Comparison of ENCODE assay signal across 1 cellular context in the genomic region with DNA sequence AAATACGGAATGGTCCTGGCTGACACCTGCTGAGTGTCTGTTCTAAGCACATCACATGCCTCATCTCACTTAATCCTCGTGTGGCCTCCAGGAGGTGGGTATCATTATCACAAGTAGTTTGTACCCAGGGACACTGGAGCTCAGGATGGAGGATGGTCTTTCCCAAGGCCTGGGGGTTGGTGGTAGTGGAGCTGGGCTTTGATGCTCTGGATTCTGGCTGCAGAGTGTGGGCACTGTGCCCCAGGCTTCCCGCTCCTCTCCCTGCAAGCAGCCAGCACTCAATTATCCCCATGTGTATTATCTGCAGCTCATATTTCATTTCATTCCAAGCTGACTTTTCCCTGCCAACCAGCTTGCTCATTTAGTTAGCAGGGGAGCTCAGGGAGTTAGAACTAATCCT.
TF ChIP-seq lines count a peak whose summit lies in the region.

No MANE protein-coding gene starts in this region.

TF ChIP-seq in GM23338, 12 proteins besides CTCF, POLR2A, EP300 and RAD21 (continued from another document):
- TF ChIP-seq ZNF462 (CRISPR knock-in tag; IDR thresholded peaks at IDR 0.05) = no peak
- no peak for TF ChIP-seq STAT1 (IDR thresholded peaks at IDR 0.05; ENCODE audit: unreplicated experiment)
- no peak for TF ChIP-seq ZNF114 (CRISPR knock-in tag; IDR thresholded peaks at IDR 0.05)
- TF ChIP-seq, protein P1, sequence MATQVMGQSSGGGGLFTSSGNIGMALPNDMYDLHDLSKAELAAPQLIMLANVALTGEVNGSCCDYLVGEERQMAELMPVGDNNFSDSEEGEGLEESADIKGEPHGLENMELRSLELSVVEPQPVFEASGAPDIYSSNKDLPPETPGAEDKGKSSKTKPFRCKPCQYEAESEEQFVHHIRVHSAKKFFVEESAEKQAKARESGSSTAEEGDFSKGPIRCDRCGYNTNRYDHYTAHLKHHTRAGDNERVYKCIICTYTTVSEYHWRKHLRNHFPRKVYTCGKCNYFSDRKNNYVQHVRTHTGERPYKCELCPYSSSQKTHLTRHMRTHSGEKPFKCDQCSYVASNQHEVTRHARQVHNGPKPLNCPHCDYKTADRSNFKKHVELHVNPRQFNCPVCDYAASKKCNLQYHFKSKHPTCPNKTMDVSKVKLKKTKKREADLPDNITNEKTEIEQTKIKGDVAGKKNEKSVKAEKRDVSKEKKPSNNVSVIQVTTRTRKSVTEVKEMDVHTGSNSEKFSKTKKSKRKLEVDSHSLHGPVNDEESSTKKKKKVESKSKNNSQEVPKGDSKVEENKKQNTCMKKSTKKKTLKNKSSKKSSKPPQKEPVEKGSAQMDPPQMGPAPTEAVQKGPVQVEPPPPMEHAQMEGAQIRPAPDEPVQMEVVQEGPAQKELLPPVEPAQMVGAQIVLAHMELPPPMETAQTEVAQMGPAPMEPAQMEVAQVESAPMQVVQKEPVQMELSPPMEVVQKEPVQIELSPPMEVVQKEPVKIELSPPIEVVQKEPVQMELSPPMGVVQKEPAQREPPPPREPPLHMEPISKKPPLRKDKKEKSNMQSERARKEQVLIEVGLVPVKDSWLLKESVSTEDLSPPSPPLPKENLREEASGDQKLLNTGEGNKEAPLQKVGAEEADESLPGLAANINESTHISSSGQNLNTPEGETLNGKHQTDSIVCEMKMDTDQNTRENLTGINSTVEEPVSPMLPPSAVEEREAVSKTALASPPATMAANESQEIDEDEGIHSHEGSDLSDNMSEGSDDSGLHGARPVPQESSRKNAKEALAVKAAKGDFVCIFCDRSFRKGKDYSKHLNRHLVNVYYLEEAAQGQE (IDR thresholded peaks at IDR 0.05; ENCODE audit: unreplicated experiment) = no peak
